In the genomic region with DNA sequence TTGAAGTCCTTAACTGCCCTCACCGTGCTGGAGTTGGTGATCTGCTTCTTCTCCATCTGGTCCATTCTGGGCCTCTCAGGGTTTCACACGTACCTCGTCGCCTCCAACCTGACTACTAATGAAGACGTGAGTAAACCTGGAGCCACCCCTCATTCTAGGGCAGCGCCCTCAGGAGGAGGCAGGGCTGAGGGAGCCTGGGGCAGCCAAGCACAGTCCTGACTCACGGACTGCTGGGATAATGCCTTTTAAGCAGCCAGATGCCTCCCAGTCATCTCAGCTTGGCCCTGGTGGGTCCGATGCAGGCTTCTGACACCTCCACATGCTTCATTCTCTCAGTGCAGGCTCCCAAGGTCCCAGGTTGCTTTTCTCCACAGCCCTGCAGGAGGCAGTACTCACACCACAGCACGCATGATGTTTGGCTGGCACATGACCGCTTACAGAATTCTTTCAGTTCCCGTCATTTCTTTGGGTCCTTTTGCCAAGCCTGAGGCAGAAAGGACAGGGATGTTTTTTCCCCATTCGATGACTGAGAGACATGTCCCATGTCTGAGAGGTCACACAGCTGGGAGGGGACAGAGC, we compare ENCODE assay signal across 20 cellular contexts. TPM values are rescaled to one million over a fixed set of nuclear protein-coding genes. Genes with fewer than 3 reads are reported as not detected.
DNase-seq lines count a peak whose midpoint lies in the region; ATAC-seq and TF ChIP-seq lines count a peak whose summit lies in the region.
"Had no signal": no experiment of that assay in that cellular context is flagged by ENCODE, and none has a peak within 500 bp of the region (broad histone marks: within the 10 kb centered on the region; RNA-seq: fewer than 3 reads in every experiment).

No MANE protein-coding gene starts in this region.

- H3K27me3 Mint-ChIP-seq in chondrocyte (ENCODE audit: low read depth) (no peaks in the 10 kb centered on the region), Caco-2 (ENCODE audit: insufficient read depth, unreplicated experiment) (no peaks in the 10 kb centered on the region)
- H3K27me3 Mint-ChIP-seq: activated B cell treated with CpG ODN at 0.5 μM for 24 hours; naive thymus-derived CD8-positive, alpha-beta T cell had no signal

- TF ChIP-seq POLR2A in NB4 (IDR thresholded peaks at IDR 0.05; ENCODE audit: extremely low read depth, insufficient read length): no peak

- BruUV-seq in Caco-2 (replicated peaks; lab: Mats Ljungman, UMichigan): no TSS peak

- DNase-seq in GM06990 (ENCODE audit: extremely low read depth, insufficient read length): no peak
- no peak for DNase-seq in NB4 (ENCODE audit: low read depth)
- no peak for DNase-seq in chondrocyte (ENCODE audit: low spot score)
- DNase-seq in kidney epithelial cell (ENCODE audit: low read depth): no peak
- DNase-seq in GM19238 (ENCODE audit: insufficient read length, low spot score): no peak
- DNase-seq in Caco-2: no peak
- DNase-seq in activated naive CD4-positive, alpha-beta T cell treated with anti-CD3 and anti-CD28 coated beads, Interleukin-2, amount 50 U/mL, for 16 hours: no peak
- DNase-seq: activated B cell treated with CpG ODN at 0.5 μM for 24 hours; AML-193; amniotic stem cell; immature natural killer cell; naive thymus-derived CD8-positive, alpha-beta T cell; small intestine; stimulated activated CD4-positive, alpha-beta T cell treated with anti-CD3 and anti-CD28 coated beads, Interleukin-4, amount 100 ng/mL, for 4 hours; stimulated activated CD8-positive, alpha-beta memory T cell treated with anti-CD3 and anti-CD28 coated beads, Interleukin-4, amount 100 ng/mL, for 48 hours; T-helper 2 cell had no signal

- H3K27ac Mint-ChIP-seq in chondrocyte (ENCODE audit: unreplicated experiment) (no peak overlapping the region), Caco-2 (ENCODE audit: unreplicated experiment) (no peak overlapping the region)
- H3K27ac Mint-ChIP-seq: activated B cell treated with CpG ODN at 0.5 μM for 24 hours; activated T-helper 2 cell treated with anti-CD3 and anti-CD28 coated beads, Interferon-gamma antibody, Interleukin-2, Interleukin-4, amounts not matched to agents 10 μg/mL and 5 μg/mL and 100 μg/mL, durations not matched to agents 14 hours and 24 hours and 36 hours; immature natural killer cell had no signal

- H3K4me1 Mint-ChIP-seq in chondrocyte (ENCODE audit: low read depth) (peaks cover 20% of the 10 kb centered on the region), Caco-2 (ENCODE audit: low read depth, unreplicated experiment) (no peaks in the 10 kb centered on the region)
- H3K4me1 Mint-ChIP-seq: activated B cell treated with CpG ODN at 0.5 μM for 24 hours had no signal

- no peaks in the 10 kb centered on the region for H3K9me3 ChIP-seq in Caco-2

- ATAC-seq in GM19324 (IDR thresholded peaks at IDR 0.05; ENCODE audit: low FRiP score, unreplicated experiment): no peak
- ATAC-seq: naive thymus-derived CD8-positive, alpha-beta T cell had no signal

- H3K36me3 ChIP-seq in GM06990 (ENCODE audit: control insufficient read depth, insufficient read depth, low read length) (peaks cover 59% of the 10 kb centered on the region), kidney epithelial cell (ENCODE audit: control insufficient read depth, insufficient read depth, low read length) (peaks cover 2% of the 10 kb centered on the region), Caco-2 (ENCODE audit: control insufficient read depth, insufficient read depth, low read length) (no peaks in the 10 kb centered on the region)

- H3K4me3 ChIP-seq in GM06990 (replicated peaks; ENCODE audit: low read depth, low read length) (no peak overlapping the region), NB4 (ENCODE audit: low read depth, low read length) (no peak overlapping the region), kidney epithelial cell (ENCODE audit: low read depth, low read length) (no peak overlapping the region), Caco-2 (ENCODE audit: low read depth, low read length) (no peak overlapping the region)

- no peaks in the 10 kb centered on the region for H3K9me3 Mint-ChIP-seq in chondrocyte (ENCODE audit: low read depth)
- H3K9me3 Mint-ChIP-seq in Caco-2 (ENCODE audit: unreplicated experiment): no peaks in the 10 kb centered on the region
- H3K9me3 Mint-ChIP-seq: activated B cell treated with CpG ODN at 0.5 μM for 24 hours; activated T-helper 2 cell treated with anti-CD3 and anti-CD28 coated beads, Interferon-gamma antibody, Interleukin-2, Interleukin-4, amounts not matched to agents 10 μg/mL and 5 μg/mL and 100 μg/mL, durations not matched to agents 14 hours and 24 hours and 36 hours; immature natural killer cell; naive thymus-derived CD8-positive, alpha-beta T cell had no signal

- H3K4me1 ChIP-seq in Caco-2: no peaks in the 10 kb centered on the region

- POLR2A ChIA-PET in Caco-2 (lab: Charles Lee): no interaction called here

- intact Hi-C loops in Caco-2 (cut with micrococcal nuclease; ENCODE audit: unreplicated experiment): no loop called here

- H3K4me3 Mint-ChIP-seq in chondrocyte (ENCODE audit: unreplicated experiment) (no peak overlapping the region), Caco-2 (ENCODE audit: unreplicated experiment) (no peak overlapping the region)
- H3K4me3 Mint-ChIP-seq: activated B cell treated with CpG ODN at 0.5 μM for 24 hours; immature natural killer cell; naive thymus-derived CD8-positive, alpha-beta T cell had no signal

- peaks cover 42% of the 10 kb centered on the region for H3K36me3 Mint-ChIP-seq in chondrocyte (ENCODE audit: low read depth)
- peaks cover 27% of the 10 kb centered on the region for H3K36me3 Mint-ChIP-seq in Caco-2 (ENCODE audit: insufficient read depth, unreplicated experiment)

- H3K27me3 ChIP-seq in GM06990 (replicated peaks; ENCODE audit: control insufficient read depth, insufficient read depth, low read length) (no peaks in the 10 kb centered on the region), kidney epithelial cell (ENCODE audit: control insufficient read depth, insufficient read depth, low read length) (no peaks in the 10 kb centered on the region), Caco-2 (replicated peaks; ENCODE audit: control insufficient read depth, insufficient read depth, low read length) (no peaks in the 10 kb centered on the region)

- CTCF ChIA-PET in Caco-2 (lab: Charles Lee): no interaction called here

- TF ChIP-seq CTCF in GM06990 (IDR thresholded peaks at IDR 0.05; ENCODE audit: insufficient read depth, low read length, poor library complexity, severe bottlenecking) (peak; percentile 8), NB4 (IDR thresholded peaks at IDR 0.05; ENCODE audit: low read depth, low read length) (peak; percentile 14), chondrocyte (IDR thresholded peaks at IDR 0.05) (peak; percentile 49), kidney epithelial cell (IDR thresholded peaks at IDR 0.05; ENCODE audit: insufficient read depth, low read length, poor library complexity, severe bottlenecking) (peak; percentile 17), Caco-2 (IDR thresholded peaks at IDR 0.05; ENCODE audit: insufficient read depth in 1 of 2, low read depth in 1 of 2, low read length in 1 of 2, severe bottlenecking in 1 of 2, unreplicated experiment in 1 of 2) (no peak)

RNA-seq across cellular contexts. Expression of a gene that starts 11.8 kb away (rescaled TPM):
- total RNA-seq in chondrocyte (not detected in 3 replicates), kidney epithelial cell (85.8 and 89.0 TPM in 2 replicates), Caco-2 (2022) (21.4 and 22.1 TPM in 2 replicates)
- total RNA-seq: lung microvascular endothelial cell, temporal lobe had no signal

RNA-seq across cellular contexts. Expression of a gene that starts 24.7 kb away (rescaled TPM):
- total RNA-seq in chondrocyte: 20.2 to 27.8 TPM (median 25.5 TPM) in 3 replicates
- total RNA-seq in kidney epithelial cell: 24.2 and 27.0 TPM in 2 replicates
- total RNA-seq in Caco-2 (2022): 21.3 and 21.9 TPM in 2 replicates

RNA-seq across cellular contexts. Expression of a gene that starts 38.9 kb away (rescaled TPM):
- total RNA-seq in chondrocyte (19.8 to 22.0 TPM (median 21.7 TPM) in 3 replicates), kidney epithelial cell (9.5 and 11.0 TPM in 2 replicates), Caco-2 (2022) (31.2 and 32.0 TPM in 2 replicates)

RNA-seq across cellular contexts. Expression of a gene that starts 49.1 kb away (rescaled TPM):
- total RNA-seq in chondrocyte: 13.7 to 14.1 TPM (median 13.7 TPM) in 3 replicates
- 12.1 and 16.2 TPM in 2 replicates for total RNA-seq in kidney epithelial cell
- 19.1 and 20.6 TPM in 2 replicates for total RNA-seq in Caco-2 (2022)

Comparison
In these comparisons a context has a peak if more than half of its experiments do, and no peak if none do; other contexts are left out.
1. CTCF ChIP-seq: peak in GM06990 (single experiment), NB4 (single experiment), chondrocyte (single experiment) and kidney epithelial cell (single experiment); none in Caco-2 (0 of 2).
2. RNA of a gene that starts 11.8 kb away (total RNA-seq): 85.8 to 89.0 TPM in kidney epithelial cell and 21.4 to 22.1 TPM in Caco-2; not detected in chondrocyte; every median in the first group is over 10 times any median in the second.